Comparison of ENCODE assay signal across 30 cellular contexts in genomic region chr10:28307267-28307666, GRCh38.
"Had no signal": no experiment of that assay in that cellular context is flagged by ENCODE, and none has a peak within 500 bp of the region (broad histone marks: within the 10 kb centered on the region; RNA-seq: fewer than 3 reads in every experiment).

No MANE protein-coding gene starts in this region.

- H3K27ac Mint-ChIP-seq: activated CD4-positive, alpha-beta T cell treated with anti-CD3 and anti-CD28 coated beads for 36 hours; activated CD4-positive, alpha-beta T cell treated with anti-CD3 and anti-CD28 coated beads, Interleukin-2, amount 10 ng/mL, durations not matched to agents 7 days and 5 days; activated CD8-positive, alpha-beta T cell treated with anti-CD3 and anti-CD28 coated beads, Interleukin-2, amount 10 ng/mL, durations not matched to agents 7 days and 5 days; activated naive CD4-positive, alpha-beta T cell treated with anti-CD3 and anti-CD28 coated beads, Interleukin-2, amount 50 U/mL, for 24 hours; activated naive CD8-positive, alpha-beta T cell treated with anti-CD3 and anti-CD28 coated beads, Interleukin-2, amount 10 ng/mL, durations not matched to agents 7 days and 5 days; activated T-cell treated with anti-CD3 and anti-CD28 coated beads, Interleukin-2, amount 50 U/mL, for 24 hours; activated T-helper 2 cell treated with anti-CD3 and anti-CD28 coated beads, Interferon-gamma antibody, Interleukin-2, Interleukin-4, amounts not matched to agents 10 μg/mL and 5 μg/mL and 100 μg/mL, durations not matched to agents 14 hours and 24 hours and 36 hours had no signal

- H3K4me3 Mint-ChIP-seq: activated CD4-positive, alpha-beta T cell treated with anti-CD3 and anti-CD28 coated beads for 36 hours; activated CD4-positive, alpha-beta T cell treated with anti-CD3 and anti-CD28 coated beads, Interleukin-2, amount 10 ng/mL, durations not matched to agents 7 days and 5 days; activated CD8-positive, alpha-beta T cell treated with anti-CD3 and anti-CD28 coated beads, Interleukin-2, amount 10 ng/mL, durations not matched to agents 7 days and 5 days; activated naive CD4-positive, alpha-beta T cell treated with anti-CD3 and anti-CD28 coated beads, Interleukin-2, amount 50 U/mL, for 24 hours; activated naive CD8-positive, alpha-beta T cell treated with anti-CD3 and anti-CD28 coated beads, Interleukin-2, amount 10 ng/mL, durations not matched to agents 7 days and 5 days; activated T-cell treated with anti-CD3 and anti-CD28 coated beads, Interleukin-2, amount 50 U/mL, for 24 hours had no signal

- H3K27me3 ChIP-seq: ascending aorta had no signal

- ATAC-seq: activated CD4-positive, alpha-beta T cell treated with anti-CD3 and anti-CD28 coated beads for 36 hours; activated CD8-positive, alpha-beta T cell treated with anti-CD3 and anti-CD28 coated beads, Interleukin-2, amount 10 ng/mL, durations not matched to agents 7 days and 5 days had no signal

- H3K9me3 Mint-ChIP-seq: activated CD4-positive, alpha-beta T cell treated with anti-CD3 and anti-CD28 coated beads, Interleukin-2, amount 10 ng/mL, durations not matched to agents 7 days and 5 days; activated naive CD4-positive, alpha-beta T cell treated with anti-CD3 and anti-CD28 coated beads, Interleukin-2, amount 50 U/mL, for 24 hours; activated naive CD8-positive, alpha-beta T cell treated with anti-CD3 and anti-CD28 coated beads, Interleukin-2, amount 10 ng/mL, durations not matched to agents 7 days and 5 days; activated T-helper 2 cell treated with anti-CD3 and anti-CD28 coated beads, Interferon-gamma antibody, Interleukin-2, Interleukin-4, amounts not matched to agents 10 μg/mL and 5 μg/mL and 100 μg/mL, durations not matched to agents 14 hours and 24 hours and 36 hours had no signal

- DNase-seq: activated CD4-positive, alpha-beta T cell treated with anti-CD3 and anti-CD28 coated beads for 36 hours; activated CD4-positive, alpha-beta T cell treated with anti-CD3 and anti-CD28 coated beads, Interleukin-2, amount 10 ng/mL, durations not matched to agents 7 days and 5 days; activated CD4-positive, alpha-beta T cell treated with anti-CD3 and anti-CD28 coated beads, Interleukin-2, amount 50 U/mL, for 48 hours; activated CD8-positive, alpha-beta T cell treated with anti-CD3 and anti-CD28 coated beads, Interleukin-2, amount 10 ng/mL, durations not matched to agents 7 days and 5 days; activated gamma-delta T cell; activated naive CD4-positive, alpha-beta T cell treated with Interleukin-2 at 50 U/mL for 16 hours; activated naive CD8-positive, alpha-beta T cell treated with anti-CD3 and anti-CD28 coated beads, Interleukin-2, amount 10 ng/mL, durations not matched to agents 7 days and 5 days; activated T-cell treated with anti-CD3 and anti-CD28 coated beads, Interleukin-2, amount 50 U/mL, for 24 hours; amygdala; Kasumi-1; KG1; MG63; NCI-H1048; NCI-H1105 treated with DMSO at 0.1 percent for 48 hours; NCI-H1436; NCI-H1694; NCI-H1930; NCI-H2107; NCI-H2171; NCI-H510A; NCI-H526; NCI-H774; PC-9; SHP77; SJCRH30 had no signal

- H3K9me3 ChIP-seq: ascending aorta, MG63, SJCRH30 had no signal

- H3K4me3 ChIP-seq: ascending aorta, MG63, PC-9, SJCRH30, SK-N-MC had no signal

- H3K36me3 ChIP-seq: ascending aorta, MG63, SJCRH30 had no signal

- H3K27me3 Mint-ChIP-seq: activated CD4-positive, alpha-beta T cell treated with anti-CD3 and anti-CD28 coated beads for 36 hours; activated naive CD4-positive, alpha-beta T cell treated with anti-CD3 and anti-CD28 coated beads, Interleukin-2, amount 50 U/mL, for 24 hours; activated T-cell treated with anti-CD3 and anti-CD28 coated beads, Interleukin-2, amount 50 U/mL, for 24 hours had no signal

- H3K27ac ChIP-seq: ascending aorta, PC-9, RWPE1, SJCRH30, SK-N-MC had no signal

- H3K4me1 ChIP-seq: SJCRH30 had no signal
